Comparison of ENCODE assay signal across 1 cellular context in the genomic region with DNA sequence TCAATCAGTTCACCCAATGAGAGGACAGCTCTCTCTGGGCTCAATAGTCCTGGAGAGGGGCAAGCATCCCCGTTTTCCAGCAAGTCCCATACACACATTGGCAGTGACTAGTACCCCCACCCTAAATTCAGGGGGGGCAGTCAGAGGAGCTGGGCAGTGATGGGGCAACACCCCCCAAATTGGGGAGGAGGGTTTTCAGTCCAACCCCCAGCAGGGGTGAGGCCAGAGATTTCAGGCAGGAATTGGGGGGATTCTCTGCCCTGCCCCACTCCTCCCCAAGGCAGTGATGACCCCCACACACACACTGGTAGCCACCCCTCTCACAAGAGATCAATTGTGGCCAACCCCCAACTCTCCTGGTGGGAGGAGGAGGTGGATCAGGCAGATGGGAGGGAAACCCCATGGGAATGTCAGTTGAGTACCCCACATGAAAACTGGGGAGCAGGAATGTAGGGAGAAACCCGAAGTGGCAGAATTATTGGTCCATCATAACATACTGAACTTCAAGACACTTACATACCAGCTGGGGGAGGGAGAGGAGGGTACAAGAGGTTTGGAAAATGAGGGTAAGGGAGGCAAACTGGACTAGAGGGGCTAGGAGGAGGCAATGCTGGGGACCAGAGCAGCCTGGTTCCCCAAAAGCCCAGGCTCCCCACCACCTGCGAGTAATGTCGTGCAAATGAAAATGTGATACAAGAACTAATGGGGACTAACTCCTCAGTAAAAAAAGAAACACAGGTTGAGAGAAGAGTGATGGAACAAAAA.
TF ChIP-seq lines count a peak whose summit lies in the region.

No MANE protein-coding gene starts in this region.

TF ChIP-seq in H1, 55 proteins besides CTCF, POLR2A, EP300 and RAD21:
- TF ChIP-seq RFX5 (IDR thresholded peaks at IDR 0.05; ENCODE audit: borderline replicate concordance, low read depth, low read length) (no peak), HDAC2 (IDR thresholded peaks at IDR 0.05; ENCODE audit: borderline replicate concordance in 1 of 2, low read depth in 2 of 2, low read length in 2 of 2) (no peak)
- TF ChIP-seq, protein P1, sequence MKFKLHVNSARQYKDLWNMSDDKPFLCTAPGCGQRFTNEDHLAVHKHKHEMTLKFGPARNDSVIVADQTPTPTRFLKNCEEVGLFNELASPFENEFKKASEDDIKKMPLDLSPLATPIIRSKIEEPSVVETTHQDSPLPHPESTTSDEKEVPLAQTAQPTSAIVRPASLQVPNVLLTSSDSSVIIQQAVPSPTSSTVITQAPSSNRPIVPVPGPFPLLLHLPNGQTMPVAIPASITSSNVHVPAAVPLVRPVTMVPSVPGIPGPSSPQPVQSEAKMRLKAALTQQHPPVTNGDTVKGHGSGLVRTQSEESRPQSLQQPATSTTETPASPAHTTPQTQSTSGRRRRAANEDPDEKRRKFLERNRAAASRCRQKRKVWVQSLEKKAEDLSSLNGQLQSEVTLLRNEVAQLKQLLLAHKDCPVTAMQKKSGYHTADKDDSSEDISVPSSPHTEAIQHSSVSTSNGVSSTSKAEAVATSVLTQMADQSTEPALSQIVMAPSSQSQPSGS (IDR thresholded peaks at IDR 0.05; ENCODE audit: low read length), result no peak
TF ChIP-seq in H1: peak in this region for 0.
